22 cellular contexts compared by ENCODE assay signal in the genomic region with DNA sequence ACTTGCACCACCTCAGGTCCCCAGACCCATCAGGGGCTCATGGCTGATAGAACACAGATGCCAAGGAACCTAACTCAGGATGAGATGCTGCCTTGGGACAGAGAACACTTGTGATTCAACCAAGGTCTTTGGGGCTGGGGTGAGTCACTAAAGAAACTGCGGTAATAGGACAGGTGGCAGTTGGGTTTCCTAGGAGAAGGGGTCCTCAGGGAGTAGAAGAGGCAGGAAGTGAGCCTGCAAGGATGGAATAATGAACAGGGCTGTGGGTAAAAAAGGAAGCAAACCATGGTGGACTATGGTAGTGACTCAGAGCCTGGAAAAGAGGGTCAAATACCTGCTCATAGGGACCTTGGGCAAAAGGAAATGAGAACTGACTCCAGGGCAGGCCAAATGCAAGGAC. TPM values are rescaled to one million over a fixed set of nuclear protein-coding genes. Genes with fewer than 3 reads are reported as not detected.
DNase-seq lines count a peak whose midpoint lies in the region; ATAC-seq and TF ChIP-seq lines count a peak whose summit lies in the region.
"Had no signal": no experiment of that assay in that cellular context is flagged by ENCODE, and none has a peak within 500 bp of the region (broad histone marks: within the 10 kb centered on the region; RNA-seq: fewer than 3 reads in every experiment).

No MANE protein-coding gene starts in this region.

- H4K20me1 ChIP-seq in OCI-LY7 (ENCODE audit: insufficient read depth, low read length), result no peaks in the 10 kb centered on the region

- H2AFZ ChIP-seq in OCI-LY7 (ENCODE audit: low read length), result no peak overlapping the region

- no peaks in the 10 kb centered on the region for H3K79me2 ChIP-seq in OCI-LY7 (ENCODE audit: insufficient read depth, low read depth, low read length)

- no peaks in the 10 kb centered on the region for H3K27me3 Mint-ChIP-seq in activated naive CD8-positive, alpha-beta T cell treated with anti-CD3 and anti-CD28 coated beads, Interleukin-2, amount 50 U/mL, for 24 hours
- H3K27me3 Mint-ChIP-seq: dendritic cell treated with granulocyte-macrophage colony-stimulating factor and Interleukin-4, amounts not matched to agents 40 ng/mL and 50 ng/mL, for 4 days had no signal

- no peak overlapping the region for H3K4me3 Mint-ChIP-seq in activated naive CD8-positive, alpha-beta T cell treated with anti-CD3 and anti-CD28 coated beads, Interleukin-2, amount 50 U/mL, for 24 hours
- H3K4me3 Mint-ChIP-seq: dendritic cell treated with granulocyte-macrophage colony-stimulating factor and Interleukin-4, amounts not matched to agents 40 ng/mL and 50 ng/mL, for 4 days had no signal

- no peaks in the 10 kb centered on the region for H3K9me3 ChIP-seq in body of pancreas
- no peaks in the 10 kb centered on the region for H3K9me3 ChIP-seq in OCI-LY7 (ENCODE audit: low read length)
- H3K9me3 ChIP-seq: esophagus muscularis mucosa, MG63 had no signal

- 82 to 93% methylated on average over 1 of the region's 1 CpG for WGBS in body of pancreas, 2 donors

- H3K9me3 Mint-ChIP-seq in activated naive CD8-positive, alpha-beta T cell treated with anti-CD3 and anti-CD28 coated beads, Interleukin-2, amount 50 U/mL, for 24 hours, result no peaks in the 10 kb centered on the region
- H3K9me3 Mint-ChIP-seq: dendritic cell treated with granulocyte-macrophage colony-stimulating factor and Interleukin-4, amounts not matched to agents 40 ng/mL and 50 ng/mL, for 4 days had no signal

- H3K36me3 ChIP-seq in body of pancreas (replicated peaks in 1 of 2; ENCODE audit: insufficient read depth in 1 of 2, low read depth in 2 of 2) (no peaks in the 10 kb centered on the region), OCI-LY7 (ENCODE audit: insufficient read depth, low read length) (peaks cover 8% of the 10 kb centered on the region; the same call in 1 of the 2 replicates)

- no peak overlapping the region for H3K27ac Mint-ChIP-seq in activated naive CD8-positive, alpha-beta T cell treated with anti-CD3 and anti-CD28 coated beads, Interleukin-2, amount 50 U/mL, for 24 hours
- H3K27ac Mint-ChIP-seq: dendritic cell treated with granulocyte-macrophage colony-stimulating factor and Interleukin-4, amounts not matched to agents 40 ng/mL and 50 ng/mL, for 4 days had no signal

- ATAC-seq in body of pancreas (peak; percentile 12), HG03469 (IDR thresholded peaks at IDR 0.05; ENCODE audit: unreplicated experiment) (no peak)
- ATAC-seq in activated naive CD8-positive, alpha-beta T cell treated with anti-CD3 and anti-CD28 coated beads, Interleukin-2, amount 50 U/mL, for 24 hours, result no peak

- H3K4me1 Mint-ChIP-seq in activated naive CD8-positive, alpha-beta T cell treated with anti-CD3 and anti-CD28 coated beads, Interleukin-2, amount 50 U/mL, for 24 hours, result peaks cover 2% of the 10 kb centered on the region

- intact Hi-C loops in body of pancreas (cut with DNase I) (no loop called here), OCI-LY7 (cut with micrococcal nuclease; ENCODE audit: unreplicated experiment) (no loop called here)

- H3K27me3 ChIP-seq in body of pancreas, result no peaks in the 10 kb centered on the region
- H3K27me3 ChIP-seq: esophagus muscularis mucosa, MG63 had no signal

- H3K4me3 ChIP-seq in body of pancreas (no peak overlapping the region), skeletal muscle cell (ENCODE audit: low read depth, low read length) (no peak overlapping the region), OCI-LY7 (ENCODE audit: low read depth, low read length, poor library complexity, severe bottlenecking) (no peak overlapping the region)
- H3K4me3 ChIP-seq: esophagus muscularis mucosa, MG63, skin epidermis had no signal

- H3K36me3 Mint-ChIP-seq in activated naive CD8-positive, alpha-beta T cell treated with anti-CD3 and anti-CD28 coated beads, Interleukin-2, amount 50 U/mL, for 24 hours (ENCODE audit: low read depth), result peaks cover 3% of the 10 kb centered on the region

- no peak overlapping the region for H3K27ac ChIP-seq in body of pancreas
- no peak overlapping the region for H3K27ac ChIP-seq in OCI-LY7 (ENCODE audit: low read depth, low read length, poor library complexity, severe bottlenecking)
- H3K27ac ChIP-seq: 22Rv1, C4-2B, esophagus muscularis mucosa, skin epidermis had no signal

- peak; percentile 23 for DNase-seq in DMS 273 (lab: John Stamatoyannopoulos, UW; ENCODE audit: unreplicated experiment)
- DNase-seq in DMS 273 treated with DMSO at 0.1 percent for 48 hours (lab: John Stamatoyannopoulos, UW), result no peak
- peak; percentile 12 for DNase-seq in MV-4-11 (lab: John Stamatoyannopoulos, UW)
- no peak for DNase-seq in body of pancreas
- peak; percentile 13 for DNase-seq in skeletal muscle cell (ENCODE audit: low read depth)
- DNase-seq in OCI-LY7 (ENCODE audit: low spot score), result no peak
- no peak for DNase-seq in activated naive CD8-positive, alpha-beta T cell treated with anti-CD3 and anti-CD28 coated beads, Interleukin-2, amount 50 U/mL, for 24 hours
- DNase-seq: activated CD4-positive, alpha-beta T cell treated with anti-CD3 and anti-CD28 coated beads for 48 hours; DMS153; glutamatergic neuron; MG63; NCI-H187 treated with DMSO at 0.1 percent for 48 hours; NCI-H524 treated with DMSO at 0.1 percent for 48 hours; OCI-M1; posterior cingulate gyrus had no signal

- CTCF ChIA-PET in OCI-LY7 (lab: Charles Lee; ENCODE audit: unreplicated experiment), result no interaction called here

- H3K9me2 ChIP-seq in OCI-LY7 (ENCODE audit: insufficient read depth, low read length), result no peaks in the 10 kb centered on the region

- no peak overlapping the region for H3K4me2 ChIP-seq in OCI-LY7 (ENCODE audit: low read length)

- no peak for TF ChIP-seq POLR2A in body of pancreas (IDR thresholded peaks at IDR 0.05)

- BruUV-seq in OCI-LY7 (replicated peaks; lab: Mats Ljungman, UMichigan), result no TSS peak

- POLR2A ChIA-PET in OCI-LY7 (lab: Charles Lee), result no interaction called here

- TF ChIP-seq CTCF in body of pancreas (IDR thresholded peaks at IDR 0.05) (no peak), OCI-LY7 (conservative IDR thresholded peaks at IDR 0.05; ENCODE audit: low read length) (no peak)

- H3K4me1 ChIP-seq in body of pancreas (no peaks in the 10 kb centered on the region), OCI-LY7 (ENCODE audit: insufficient read depth, low read length, poor library complexity, severe bottlenecking) (no peaks in the 10 kb centered on the region)

RNA-seq across cellular contexts. Expression of gene PNPO, which starts 6.5 kb away (rescaled TPM):
- 10 to 100 TPM; 27.8 to 55.4 TPM for total RNA-seq in body of pancreas
- 14.0 and 14.7 TPM in 2 replicates for total RNA-seq in OCI-LY7 (2014; rRNA removed; shearing (Covaris generic))
- total RNA-seq in OCI-LY7 (2022), result 30.4 and 33.8 TPM in 2 replicates

RNA-seq across cellular contexts. Expression of gene PRR15L, which starts 22.8 kb away (rescaled TPM):
- total RNA-seq in body of pancreas (10 to 100 TPM; 36.6 to 63.3 TPM), OCI-LY7 (2022) (not detected in 2 replicates)
- not detected in 2 replicates for total RNA-seq in OCI-LY7 (2014; rRNA removed; shearing (Covaris generic))
- total RNA-seq: esophagus muscularis mucosa, H4 had no signal

RNA-seq across cellular contexts. Expression of gene CDK5RAP3, which starts 36.1 kb away (rescaled TPM):
- total RNA-seq in body of pancreas, result 100 to 1,000 TPM; 209 to 588 TPM
- 241 and 312 TPM in 2 replicates for total RNA-seq in OCI-LY7 (2014; rRNA removed; shearing (Covaris generic))
- 254 and 256 TPM in 2 replicates for total RNA-seq in OCI-LY7 (2022)

RNA-seq across cellular contexts. Expression of gene SP2, which starts 38.8 kb away (rescaled TPM):
- total RNA-seq in body of pancreas (1 to 10 TPM; 4.7 to 6.3 TPM), OCI-LY7 (2022) (22.1 and 24.1 TPM in 2 replicates)
- 2.3 and 5.8 TPM in 2 replicates for total RNA-seq in OCI-LY7 (2014; rRNA removed; shearing (Covaris generic))

Comparison
In these comparisons a context has a peak if more than half of its experiments do, and no peak if none do; other contexts are left out.
1. DNase-seq: peak in DMS 273 (single experiment), MV-4-11 (single experiment) and skeletal muscle cell (single experiment); none in DMS 273 treated with DMSO at 0.1 percent for 48 hours (single experiment), body of pancreas (0 of 4), OCI-LY7 (single experiment) and activated naive CD8-positive, alpha-beta T cell treated with anti-CD3 and anti-CD28 coated beads, Interleukin-2, amount 50 U/mL, for 24 hours (single experiment).
2. RNA of gene PRR15L, which starts 22.8 kb away (total RNA-seq): 36.6 to 63.3 TPM in body of pancreas; not detected in OCI-LY7; every median in the first group is over 10 times any median in the second.